1 cellular context compared by ENCODE assay signal in the genomic region with DNA sequence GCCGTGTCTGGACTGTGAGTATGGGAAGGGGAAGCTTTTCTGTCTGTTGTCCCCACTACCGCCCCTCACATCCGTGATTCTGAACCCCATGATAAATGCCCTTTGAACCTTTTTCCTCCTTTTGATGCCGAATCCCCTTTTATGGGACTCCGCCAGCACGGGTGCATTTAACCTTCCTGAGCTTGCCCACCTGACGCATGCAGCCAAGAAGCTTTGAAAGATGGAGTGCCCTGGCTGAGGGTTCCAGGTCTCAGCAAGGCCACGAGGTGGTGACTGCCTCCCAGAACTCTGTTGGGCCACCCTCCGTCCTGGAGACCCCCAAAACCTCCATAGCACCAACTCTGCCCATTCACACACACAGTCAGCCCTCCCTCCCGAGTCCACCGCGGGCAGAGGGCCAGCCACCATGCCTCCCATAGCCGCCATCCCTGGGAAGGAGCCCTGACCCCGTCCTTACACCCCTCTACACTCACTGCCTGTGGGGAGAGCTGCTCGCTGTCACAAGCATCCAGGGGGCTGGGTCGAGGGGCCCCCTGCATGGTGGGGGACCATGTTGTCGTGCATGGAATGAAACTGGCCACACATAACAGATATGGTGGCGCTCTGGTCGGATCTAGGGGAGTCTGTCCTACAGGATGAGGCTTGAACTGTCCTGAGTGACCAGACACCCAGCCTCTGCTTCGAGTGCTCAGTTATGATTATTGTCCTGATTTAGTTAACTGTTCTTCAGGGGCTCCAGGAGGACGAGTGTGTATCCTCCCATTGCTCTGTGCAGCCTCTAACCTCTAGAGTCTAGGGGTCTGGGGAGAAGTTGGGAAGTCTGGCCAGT.
A peak's percentile ranks its signal among the peaks of the same experiment; 100 is the strongest.
TF ChIP-seq lines count a peak whose summit lies in the region.

No MANE protein-coding gene starts in this region.

TF ChIP-seq in HepG2, 621 proteins besides CTCF, POLR2A, EP300 and RAD21 (continued from another document and continues in another):
- TF ChIP-seq, protein P1, sequence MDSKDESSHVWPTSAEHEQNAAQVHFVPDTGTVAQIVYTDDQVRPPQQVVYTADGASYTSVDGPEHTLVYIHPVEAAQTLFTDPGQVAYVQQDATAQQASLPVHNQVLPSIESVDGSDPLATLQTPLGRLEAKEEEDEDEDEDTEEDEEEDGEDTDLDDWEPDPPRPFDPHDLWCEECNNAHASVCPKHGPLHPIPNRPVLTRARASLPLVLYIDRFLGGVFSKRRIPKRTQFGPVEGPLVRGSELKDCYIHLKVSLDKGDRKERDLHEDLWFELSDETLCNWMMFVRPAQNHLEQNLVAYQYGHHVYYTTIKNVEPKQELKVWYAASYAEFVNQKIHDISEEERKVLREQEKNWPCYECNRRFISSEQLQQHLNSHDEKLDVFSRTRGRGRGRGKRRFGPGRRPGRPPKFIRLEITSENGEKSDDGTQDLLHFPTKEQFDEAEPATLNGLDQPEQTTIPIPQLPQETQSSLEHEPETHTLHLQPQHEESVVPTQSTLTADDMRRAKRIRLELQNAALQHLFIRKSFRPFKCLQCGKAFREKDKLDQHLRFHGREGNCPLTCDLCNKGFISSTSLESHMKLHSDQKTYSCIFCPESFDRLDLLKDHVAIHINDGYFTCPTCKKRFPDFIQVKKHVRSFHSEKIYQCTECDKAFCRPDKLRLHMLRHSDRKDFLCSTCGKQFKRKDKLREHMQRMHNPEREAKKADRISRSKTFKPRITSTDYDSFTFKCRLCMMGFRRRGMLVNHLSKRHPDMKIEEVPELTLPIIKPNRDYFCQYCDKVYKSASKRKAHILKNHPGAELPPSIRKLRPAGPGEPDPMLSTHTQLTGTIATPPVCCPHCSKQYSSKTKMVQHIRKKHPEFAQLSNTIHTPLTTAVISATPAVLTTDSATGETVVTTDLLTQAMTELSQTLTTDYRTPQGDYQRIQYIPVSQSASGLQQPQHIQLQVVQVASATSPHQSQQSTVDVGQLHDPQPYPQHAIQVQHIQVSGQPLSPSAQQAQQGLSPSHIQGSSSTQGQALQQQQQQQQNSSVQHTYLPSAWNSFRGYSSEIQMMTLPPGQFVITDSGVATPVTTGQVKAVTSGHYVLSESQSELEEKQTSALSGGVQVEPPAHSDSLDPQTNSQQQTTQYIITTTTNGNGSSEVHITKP (CRISPR knock-in tag; IDR thresholded peaks at IDR 0.05; ENCODE audit: low read depth), result no peak
- TF ChIP-seq RBM39 (IDR thresholded peaks at IDR 0.05; ENCODE audit: low read depth, low read length, poor library complexity, severe bottlenecking) (no peak), MTA1 (CRISPR knock-in tag; IDR thresholded peaks at IDR 0.05; ENCODE audit: borderline replicate concordance) (no peak), SP4 (CRISPR knock-in tag; IDR thresholded peaks at IDR 0.05) (no peak), ZNF350 (CRISPR knock-in tag; IDR thresholded peaks at IDR 0.05; ENCODE audit: borderline replicate concordance, low read depth) (0 out of 2 replicates have a peak, but pooled peaks have one; percentile 24), ZNF296 (CRISPR knock-in tag; conservative IDR thresholded peaks at IDR 0.05) (0 out of 2 replicates have a peak, but pooled peaks have one; percentile 56), ZFY (CRISPR knock-in tag; IDR thresholded peaks at IDR 0.05) (no peak), SOX13 (IDR thresholded peaks at IDR 0.05) (no peak), SOX13 (CRISPR knock-in tag; conservative IDR thresholded peaks at IDR 0.05 in 1 of 2, IDR thresholded peaks at IDR 0.05 in 1 of 2) (no peak), DNMT1 (CRISPR knock-in tag; IDR thresholded peaks at IDR 0.05) (no peak), SMC3 (IDR thresholded peaks at IDR 0.05; ENCODE audit: low read length) (no peak), RCOR2 (CRISPR knock-in tag; IDR thresholded peaks at IDR 0.05) (no peak), ZFP36L1 (CRISPR knock-in tag; IDR thresholded peaks at IDR 0.05) (no peak), ATF7-NPFF (CRISPR knock-in tag; IDR thresholded peaks at IDR 0.05; ENCODE audit: low read depth) (no peak), MYNN (CRISPR knock-in tag; IDR thresholded peaks at IDR 0.05; ENCODE audit: low read depth) (no peak), ZNF263 (CRISPR knock-in tag; IDR thresholded peaks at IDR 0.05) (no peak), SIX4 (CRISPR knock-in tag; IDR thresholded peaks at IDR 0.05) (no peak), SNAI1 (CRISPR knock-in tag; IDR thresholded peaks at IDR 0.05; ENCODE audit: borderline replicate concordance) (0 out of 2 replicates have a peak, but pooled peaks have one; percentile 43), LCORL (IDR thresholded peaks at IDR 0.05) (no peak), LCORL (CRISPR knock-in tag; IDR thresholded peaks at IDR 0.05) (0 out of 2 replicates have a peak, but pooled peaks have one; percentile 10), ZNF501 (CRISPR knock-in tag; IDR thresholded peaks at IDR 0.05) (peak; percentile 43; the same call in 1 of the 2 replicates), NFE2L1 (CRISPR knock-in tag; IDR thresholded peaks at IDR 0.05; ENCODE audit: borderline replicate concordance) (no peak; the same call in 1 of the 2 replicates), ZBTB1 (CRISPR knock-in tag; IDR thresholded peaks at IDR 0.05; ENCODE audit: borderline replicate concordance) (no peak), CHD4 (IDR thresholded peaks at IDR 0.05; ENCODE audit: borderline replicate concordance, low read length) (no peak), CBX5 (CRISPR knock-in tag; IDR thresholded peaks at IDR 0.05; ENCODE audit: borderline replicate concordance) (no peak), ZSCAN31 (CRISPR knock-in tag; IDR thresholded peaks at IDR 0.05; ENCODE audit: low read depth) (no peak), GZF1 (CRISPR knock-in tag; IDR thresholded peaks at IDR 0.05) (no peak)
- TF ChIP-seq, protein P2, sequence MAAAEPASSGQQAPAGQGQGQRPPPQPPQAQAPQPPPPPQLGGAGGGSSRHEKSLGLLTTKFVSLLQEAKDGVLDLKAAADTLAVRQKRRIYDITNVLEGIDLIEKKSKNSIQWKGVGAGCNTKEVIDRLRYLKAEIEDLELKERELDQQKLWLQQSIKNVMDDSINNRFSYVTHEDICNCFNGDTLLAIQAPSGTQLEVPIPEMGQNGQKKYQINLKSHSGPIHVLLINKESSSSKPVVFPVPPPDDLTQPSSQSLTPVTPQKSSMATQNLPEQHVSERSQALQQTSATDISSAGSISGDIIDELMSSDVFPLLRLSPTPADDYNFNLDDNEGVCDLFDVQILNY (CRISPR knock-in tag; conservative IDR thresholded peaks at IDR 0.05), result no peak
- TF ChIP-seq, protein P3, sequence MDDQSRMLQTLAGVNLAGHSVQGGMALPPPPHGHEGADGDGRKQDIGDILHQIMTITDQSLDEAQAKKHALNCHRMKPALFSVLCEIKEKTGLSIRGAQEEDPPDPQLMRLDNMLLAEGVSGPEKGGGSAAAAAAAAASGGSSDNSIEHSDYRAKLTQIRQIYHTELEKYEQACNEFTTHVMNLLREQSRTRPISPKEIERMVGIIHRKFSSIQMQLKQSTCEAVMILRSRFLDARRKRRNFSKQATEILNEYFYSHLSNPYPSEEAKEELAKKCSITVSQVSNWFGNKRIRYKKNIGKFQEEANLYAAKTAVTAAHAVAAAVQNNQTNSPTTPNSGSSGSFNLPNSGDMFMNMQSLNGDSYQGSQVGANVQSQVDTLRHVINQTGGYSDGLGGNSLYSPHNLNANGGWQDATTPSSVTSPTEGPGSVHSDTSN (CRISPR knock-in tag; IDR thresholded peaks at IDR 0.05; ENCODE audit: borderline replicate concordance), result no peak
- TF ChIP-seq, protein P4, sequence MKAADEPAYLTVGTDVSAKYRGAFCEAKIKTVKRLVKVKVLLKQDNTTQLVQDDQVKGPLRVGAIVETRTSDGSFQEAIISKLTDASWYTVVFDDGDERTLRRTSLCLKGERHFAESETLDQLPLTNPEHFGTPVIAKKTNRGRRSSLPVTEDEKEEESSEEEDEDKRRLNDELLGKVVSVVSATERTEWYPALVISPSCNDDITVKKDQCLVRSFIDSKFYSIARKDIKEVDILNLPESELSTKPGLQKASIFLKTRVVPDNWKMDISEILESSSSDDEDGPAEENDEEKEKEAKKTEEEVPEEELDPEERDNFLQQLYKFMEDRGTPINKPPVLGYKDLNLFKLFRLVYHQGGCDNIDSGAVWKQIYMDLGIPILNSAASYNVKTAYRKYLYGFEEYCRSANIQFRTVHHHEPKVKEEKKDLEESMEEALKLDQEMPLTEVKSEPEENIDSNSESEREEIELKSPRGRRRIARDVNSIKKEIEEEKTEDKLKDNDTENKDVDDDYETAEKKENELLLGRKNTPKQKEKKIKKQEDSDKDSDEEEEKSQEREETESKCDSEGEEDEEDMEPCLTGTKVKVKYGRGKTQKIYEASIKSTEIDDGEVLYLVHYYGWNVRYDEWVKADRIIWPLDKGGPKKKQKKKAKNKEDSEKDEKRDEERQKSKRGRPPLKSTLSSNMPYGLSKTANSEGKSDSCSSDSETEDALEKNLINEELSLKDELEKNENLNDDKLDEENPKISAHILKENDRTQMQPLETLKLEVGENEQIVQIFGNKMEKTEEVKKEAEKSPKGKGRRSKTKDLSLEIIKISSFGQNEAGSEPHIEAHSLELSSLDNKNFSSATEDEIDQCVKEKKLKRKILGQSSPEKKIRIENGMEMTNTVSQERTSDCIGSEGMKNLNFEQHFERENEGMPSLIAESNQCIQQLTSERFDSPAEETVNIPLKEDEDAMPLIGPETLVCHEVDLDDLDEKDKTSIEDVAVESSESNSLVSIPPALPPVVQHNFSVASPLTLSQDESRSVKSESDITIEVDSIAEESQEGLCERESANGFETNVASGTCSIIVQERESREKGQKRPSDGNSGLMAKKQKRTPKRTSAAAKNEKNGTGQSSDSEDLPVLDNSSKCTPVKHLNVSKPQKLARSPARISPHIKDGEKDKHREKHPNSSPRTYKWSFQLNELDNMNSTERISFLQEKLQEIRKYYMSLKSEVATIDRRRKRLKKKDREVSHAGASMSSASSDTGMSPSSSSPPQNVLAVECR (CRISPR knock-in tag; IDR thresholded peaks at IDR 0.05; ENCODE audit: borderline replicate concordance), result 0 out of 2 replicates have a peak, but pooled peaks have one; percentile 7
- TF ChIP-seq, protein P5, sequence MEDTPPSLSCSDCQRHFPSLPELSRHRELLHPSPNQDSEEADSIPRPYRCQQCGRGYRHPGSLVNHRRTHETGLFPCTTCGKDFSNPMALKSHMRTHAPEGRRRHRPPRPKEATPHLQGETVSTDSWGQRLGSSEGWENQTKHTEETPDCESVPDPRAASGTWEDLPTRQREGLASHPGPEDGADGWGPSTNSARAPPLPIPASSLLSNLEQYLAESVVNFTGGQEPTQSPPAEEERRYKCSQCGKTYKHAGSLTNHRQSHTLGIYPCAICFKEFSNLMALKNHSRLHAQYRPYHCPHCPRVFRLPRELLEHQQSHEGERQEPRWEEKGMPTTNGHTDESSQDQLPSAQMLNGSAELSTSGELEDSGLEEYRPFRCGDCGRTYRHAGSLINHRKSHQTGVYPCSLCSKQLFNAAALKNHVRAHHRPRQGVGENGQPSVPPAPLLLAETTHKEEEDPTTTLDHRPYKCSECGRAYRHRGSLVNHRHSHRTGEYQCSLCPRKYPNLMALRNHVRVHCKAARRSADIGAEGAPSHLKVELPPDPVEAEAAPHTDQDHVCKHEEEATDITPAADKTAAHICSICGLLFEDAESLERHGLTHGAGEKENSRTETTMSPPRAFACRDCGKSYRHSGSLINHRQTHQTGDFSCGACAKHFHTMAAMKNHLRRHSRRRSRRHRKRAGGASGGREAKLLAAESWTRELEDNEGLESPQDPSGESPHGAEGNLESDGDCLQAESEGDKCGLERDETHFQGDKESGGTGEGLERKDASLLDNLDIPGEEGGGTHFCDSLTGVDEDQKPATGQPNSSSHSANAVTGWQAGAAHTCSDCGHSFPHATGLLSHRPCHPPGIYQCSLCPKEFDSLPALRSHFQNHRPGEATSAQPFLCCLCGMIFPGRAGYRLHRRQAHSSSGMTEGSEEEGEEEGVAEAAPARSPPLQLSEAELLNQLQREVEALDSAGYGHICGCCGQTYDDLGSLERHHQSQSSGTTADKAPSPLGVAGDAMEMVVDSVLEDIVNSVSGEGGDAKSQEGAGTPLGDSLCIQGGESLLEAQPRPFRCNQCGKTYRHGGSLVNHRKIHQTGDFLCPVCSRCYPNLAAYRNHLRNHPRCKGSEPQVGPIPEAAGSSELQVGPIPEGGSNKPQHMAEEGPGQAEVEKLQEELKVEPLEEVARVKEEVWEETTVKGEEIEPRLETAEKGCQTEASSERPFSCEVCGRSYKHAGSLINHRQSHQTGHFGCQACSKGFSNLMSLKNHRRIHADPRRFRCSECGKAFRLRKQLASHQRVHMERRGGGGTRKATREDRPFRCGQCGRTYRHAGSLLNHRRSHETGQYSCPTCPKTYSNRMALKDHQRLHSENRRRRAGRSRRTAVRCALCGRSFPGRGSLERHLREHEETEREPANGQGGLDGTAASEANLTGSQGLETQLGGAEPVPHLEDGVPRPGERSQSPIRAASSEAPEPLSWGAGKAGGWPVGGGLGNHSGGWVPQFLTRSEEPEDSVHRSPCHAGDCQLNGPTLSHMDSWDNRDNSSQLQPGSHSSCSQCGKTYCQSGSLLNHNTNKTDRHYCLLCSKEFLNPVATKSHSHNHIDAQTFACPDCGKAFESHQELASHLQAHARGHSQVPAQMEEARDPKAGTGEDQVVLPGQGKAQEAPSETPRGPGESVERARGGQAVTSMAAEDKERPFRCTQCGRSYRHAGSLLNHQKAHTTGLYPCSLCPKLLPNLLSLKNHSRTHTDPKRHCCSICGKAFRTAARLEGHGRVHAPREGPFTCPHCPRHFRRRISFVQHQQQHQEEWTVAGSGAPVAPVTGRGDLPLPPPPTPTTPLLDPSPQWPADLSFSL (CRISPR knock-in tag; IDR thresholded peaks at IDR 0.05), result no peak
- TF ChIP-seq, protein P6, sequence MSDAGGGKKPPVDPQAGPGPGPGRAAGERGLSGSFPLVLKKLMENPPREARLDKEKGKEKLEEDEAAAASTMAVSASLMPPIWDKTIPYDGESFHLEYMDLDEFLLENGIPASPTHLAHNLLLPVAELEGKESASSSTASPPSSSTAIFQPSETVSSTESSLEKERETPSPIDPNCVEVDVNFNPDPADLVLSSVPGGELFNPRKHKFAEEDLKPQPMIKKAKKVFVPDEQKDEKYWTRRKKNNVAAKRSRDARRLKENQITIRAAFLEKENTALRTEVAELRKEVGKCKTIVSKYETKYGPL (CRISPR knock-in tag; IDR thresholded peaks at IDR 0.05), result no peak
- TF ChIP-seq, protein P7, sequence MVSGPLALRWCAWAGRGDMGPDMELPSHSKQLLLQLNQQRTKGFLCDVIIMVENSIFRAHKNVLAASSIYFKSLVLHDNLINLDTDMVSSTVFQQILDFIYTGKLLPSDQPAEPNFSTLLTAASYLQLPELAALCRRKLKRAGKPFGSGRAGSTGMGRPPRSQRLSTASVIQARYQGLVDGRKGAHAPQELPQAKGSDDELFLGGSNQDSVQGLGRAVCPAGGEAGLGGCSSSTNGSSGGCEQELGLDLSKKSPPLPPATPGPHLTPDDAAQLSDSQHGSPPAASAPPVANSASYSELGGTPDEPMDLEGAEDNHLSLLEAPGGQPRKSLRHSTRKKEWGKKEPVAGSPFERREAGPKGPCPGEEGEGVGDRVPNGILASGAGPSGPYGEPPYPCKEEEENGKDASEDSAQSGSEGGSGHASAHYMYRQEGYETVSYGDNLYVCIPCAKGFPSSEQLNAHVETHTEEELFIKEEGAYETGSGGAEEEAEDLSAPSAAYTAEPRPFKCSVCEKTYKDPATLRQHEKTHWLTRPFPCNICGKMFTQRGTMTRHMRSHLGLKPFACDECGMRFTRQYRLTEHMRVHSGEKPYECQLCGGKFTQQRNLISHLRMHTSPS (CRISPR knock-in tag; IDR thresholded peaks at IDR 0.05; ENCODE audit: low read depth), result no peak
- TF ChIP-seq, protein P8, sequence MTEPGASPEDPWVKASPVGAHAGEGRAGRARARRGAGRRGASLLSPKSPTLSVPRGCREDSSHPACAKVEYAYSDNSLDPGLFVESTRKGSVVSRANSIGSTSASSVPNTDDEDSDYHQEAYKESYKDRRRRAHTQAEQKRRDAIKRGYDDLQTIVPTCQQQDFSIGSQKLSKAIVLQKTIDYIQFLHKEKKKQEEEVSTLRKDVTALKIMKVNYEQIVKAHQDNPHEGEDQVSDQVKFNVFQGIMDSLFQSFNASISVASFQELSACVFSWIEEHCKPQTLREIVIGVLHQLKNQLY (CRISPR knock-in tag; IDR thresholded peaks at IDR 0.05), result no peak
